Comparison of ENCODE assay signal across 8 cellular contexts in genomic region chr4:103008875-103009729, GRCh38. TPM values are rescaled to one million over a fixed set of nuclear protein-coding genes. Genes with fewer than 3 reads are reported as not detected.
DNase-seq lines count a peak whose midpoint lies in the region; ATAC-seq, FAIRE-seq and TF ChIP-seq lines count a peak whose summit lies in the region.

No MANE protein-coding gene starts in this region.

- no TSS peak for BruUV-seq in GM12878 (replicated peaks; lab: Mats Ljungman, UMichigan)

- H3K4me2 ChIP-seq in GM12878 (ENCODE audit: control insufficient read depth, insufficient read depth): no peak overlapping the region

- no peaks in the 10 kb centered on the region for H3K4me1 ChIP-seq in GM12878 (ENCODE audit: control insufficient read depth, insufficient read depth, low read length)
- peaks cover 0 to 3% (median 0%) of the 10 kb centered on the region in 6 donors for H3K4me1 ChIP-seq in spleen

- H3K27me3 ChIP-seq in GM12878 (replicated peaks in 1 of 2; ENCODE audit: control insufficient read depth in 2 of 2, insufficient read depth in 2 of 2, low read length in 1 of 2) (no peaks in the 10 kb centered on the region), spleen (replicated peaks in 1 of 7) (no peaks in the 10 kb centered on the region)

- H3K4me3 ChIP-seq in GM12878 (no peak overlapping the region), spleen (no peak overlapping the region)

- POLR2A ChIA-PET in GM12878 (lab: Charles Lee): interaction anchor here (0.6 kb wide), 1 partner anchor 65 kb away, joined by 3 read pairs; no protein-coding TSS in a partner anchor

- DNase-seq in DMS153 (lab: John Stamatoyannopoulos, UW) (peak; percentile 30), NCI-H510A (lab: John Stamatoyannopoulos, UW) (peak; percentile 0), GM12878 (ENCODE audit: low read depth, low spot score) (peak; percentile 46), iPS DF 4.7 (ENCODE audit: extremely low read depth, low spot score) (peak; percentile 41), spleen (no peak)
- DNase-seq in activated effector memory CD4-positive, alpha-beta T cell treated with anti-CD3 and anti-CD28 coated beads, Interleukin-2, amount 50 U/mL, for 16 hours: no peak

- peak; percentile 59 to 82 (median 64) for TF ChIP-seq CTCF in GM12878 (IDR thresholded peaks at IDR 0.05 in 2 of 3, conservative IDR thresholded peaks at IDR 0.05 in 1 of 3; ENCODE audit: control insufficient read depth in 2 of 3, extremely low read depth in 1 of 3, insufficient read depth in 1 of 3, low read depth in 3 of 3, low read length in 3 of 3)
- peak; percentile 44 to 78 (median 70) for TF ChIP-seq CTCF in spleen (IDR thresholded peaks at IDR 0.05 in 8 of 11, conservative IDR thresholded peaks at IDR 0.05 in 3 of 11)

- H3K36me3 ChIP-seq in GM12878 (ENCODE audit: control insufficient read depth in 2 of 2, insufficient read depth in 2 of 2, low read length in 1 of 2) (no peaks in the 10 kb centered on the region), spleen (no peaks in the 10 kb centered on the region)

- in situ Hi-C loops in GM12878 (cut with MboI): loop anchor here (5.0 to 25.0 kb wide), 3 partner anchors 197 to 574 kb away; no protein-coding TSS in a partner anchor

- H3K9me3 ChIP-seq in GM12878 (replicated peaks; ENCODE audit: control insufficient read depth, insufficient read depth, low read length) (no peaks in the 10 kb centered on the region), spleen (no peaks in the 10 kb centered on the region)

- no peak overlapping the region for H3K9ac ChIP-seq in GM12878 (ENCODE audit: control insufficient read depth, insufficient read depth, low read length)

- WGBS in GM12878 (ENCODE audit: insufficient coverage, insufficient replicate concordance, low lambda C conversion rate, missing lambda C conversion rate): 73% methylated on average over 15 of the region's 15 CpGs
- 77 to 82% (median 78%) methylated on average over 15 of the region's 15 CpGs for WGBS in spleen, 5 donors

- SMC1A ChIA-PET in GM12878 (lab: Charles Lee; ENCODE audit: uncharacterized antibody, unreplicated experiment): interaction anchor here (0.8 to 3.4 kb wide), 23 partner anchors 9 to 663 kb away, joined by 3 to 35 read pairs (median 5); partner anchors contain the start of gene BDH2

- no peak overlapping the region for H2AFZ ChIP-seq in GM12878 (ENCODE audit: control insufficient read depth, low read depth, low read length)

- CTCF ChIA-PET in GM12878 (lab: Yijun Ruan, JAX): interaction anchor here (0.6 to 4.3 kb wide), 23 partner anchors 9 to 577 kb away, joined by 3 to 62 read pairs (median 3); partner anchors contain the start of genes BDH2 and SLC9B1

- peak; percentile 97 for TF ChIP-seq RAD21 in GM12878 (IDR thresholded peaks at IDR 0.05; ENCODE audit: insufficient read depth, low read depth, low read length)

- H3K27ac ChIP-seq in GM12878 (ENCODE audit: control insufficient read depth, insufficient read depth) (no peak overlapping the region), spleen (no peak overlapping the region)

- TF ChIP-seq POLR2A in GM12878 (IDR thresholded peaks at IDR 0.05; ENCODE audit: low read depth, low read length): no peak
- TF ChIP-seq POLR2A in spleen (IDR thresholded peaks at IDR 0.05): no peak

- no peak for TF ChIP-seq EP300 in GM12878 (IDR thresholded peaks at IDR 0.05; ENCODE audit: borderline replicate concordance in 1 of 2, control insufficient read depth in 1 of 2, low read depth in 2 of 2, low read length in 2 of 2)

- RAD21 ChIA-PET in GM12878 (lab: Charles Lee; ENCODE audit: unreplicated experiment): interaction anchor here (0.7 to 3.3 kb wide), 22 partner anchors 9 to 578 kb away, joined by 3 to 23 read pairs (median 4); partner anchors contain the start of genes BDH2 and MANBA

- ATAC-seq in GM18909 (IDR thresholded peaks at IDR 0.05; ENCODE audit: poor library complexity, unreplicated experiment) (peak; percentile 79), HG03139 (IDR thresholded peaks at IDR 0.05; ENCODE audit: unreplicated experiment) (peak; percentile 63), GM12878 (peak; percentile 96)

- peak; percentile 75 for FAIRE-seq in GM12878 (lab: Jason Lieb, UNC)

- H3K79me2 ChIP-seq in GM12878 (ENCODE audit: control insufficient read depth, insufficient read depth, low read length): no peaks in the 10 kb centered on the region

- H4K20me1 ChIP-seq in GM12878 (ENCODE audit: control insufficient read depth, insufficient read depth): no peaks in the 10 kb centered on the region

- intact Hi-C loops in GM12878 (cut with micrococcal nuclease; ENCODE audit: unreplicated experiment): loop anchor here (1.0 to 5.0 kb wide), 6 partner anchors 82 to 577 kb away; no protein-coding TSS in a partner anchor
- intact Hi-C loops in spleen (cut with DNase I; ENCODE audit: low total_unique reads): no loop called here

TF ChIP-seq in GM12878, 131 proteins besides CTCF, POLR2A, EP300 and RAD21 (continues in another document):
- no peak for TF ChIP-seq SUPT20H (IDR thresholded peaks at IDR 0.05; ENCODE audit: borderline replicate concordance, control insufficient read depth, low read depth, low read length)
- no peak for TF ChIP-seq E2F8 (IDR thresholded peaks at IDR 0.05; ENCODE audit: low read depth, partially characterized antibody)
- TF ChIP-seq ZNF207 (IDR thresholded peaks at IDR 0.05; ENCODE audit: borderline replicate concordance): no peak
- no peak for TF ChIP-seq STAT3 (IDR thresholded peaks at IDR 0.05; ENCODE audit: low read depth, low read length)
- TF ChIP-seq SKIL (IDR thresholded peaks at IDR 0.05; ENCODE audit: low read depth, poor library complexity, severe bottlenecking): peak; percentile 31

RNA-seq across cellular contexts. Expression of gene SLC9B1, which starts 10.4 kb away (rescaled TPM):
- 5.8 and 6.1 TPM in 2 replicates for total RNA-seq in GM12878 (2013; cell fraction: nucleolus; rRNA removed)
- total RNA-seq in GM12878 (2014; rRNA removed) (1.2 and 2.5 TPM in 2 replicates), GM12878 (2014; rRNA removed; fragmentation: Illumina TruSeq; extraction: Trizol) (1.5 and 1.9 TPM in 2 replicates), GM12878 (2021) (1.0 and 2.2 TPM in 2 replicates), spleen (1 to 10 TPM in 6 of 7 donors, under 1 TPM in 1; 0.79 to 5.4 (median 2.2) TPM)
- polyA plus RNA-seq in GM12878 (2011; ENCODE audit: low read depth): 4.6 TPM
- polyA plus RNA-seq in GM12878 (2011; rRNA removed) (3.5 and 4.7 TPM in 2 replicates), GM12878 (2014; fragmentation: Illumina TruSeq; extraction: Trizol) (1.1 and 2.6 TPM in 2 replicates), GM12878 (2014; fragmentation: Nextera tagmentation; extraction: Ambion mirVana) (1 to 10 TPM; 1.9 to 2.1 TPM), GM12878 (2014; rRNA removed) (1.2 and 2.5 TPM in 2 replicates), GM12878 (2016; fragmentation: Nextera tagmentation; extraction: Ambion mirVana) (1 to 10 TPM; 1.6 to 1.8 TPM), spleen (1 to 10 TPM in 1 of 3 donors, under 1 TPM in 2; 0.37 to 1.4 (median 0.86) TPM)
- 0.47 and 1.2 TPM in 2 replicates for polyA plus RNA-seq in GM12878 (2011; cell fraction: cytosol; rRNA removed)
- polyA plus RNA-seq in GM12878 (2011; cell fraction: nucleus; rRNA removed): 1.1 and 1.8 TPM in 2 replicates
- 1.9 and 2.0 TPM in 2 replicates for polyA plus RNA-seq in GM12878 (2012)
- polyA minus RNA-seq in GM12878 (2011; rRNA and poly(A)+ RNA removed): 2.4 and 3.3 TPM in 2 replicates
- 0.80 TPM in 1 of 2 replicates, not detected in the other for polyA minus RNA-seq in GM12878 (2011; cell fraction: cytosol; rRNA and poly(A)+ RNA removed)
- polyA minus RNA-seq in GM12878 (2011; cell fraction: nucleus; rRNA and poly(A)+ RNA removed): 1.1 and 2.4 TPM in 2 replicates

Comparison
In these comparisons a context has a peak if more than half of its experiments do, and no peak if none do; other contexts are left out.
1. DNase-seq: peak in DMS153 (single experiment), NCI-H510A (single experiment), GM12878 (single experiment) and iPS DF 4.7 (single experiment); none in spleen (single experiment) and activated effector memory CD4-positive, alpha-beta T cell treated with anti-CD3 and anti-CD28 coated beads, Interleukin-2, amount 50 U/mL, for 16 hours (single experiment).
2. Peak in every context shown above with its lines, with median percentiles within 50 percentile points of each other: ATAC-seq.